ENCODE assay signal across 11 cellular contexts in genomic region chr16:51994597-51994996, GRCh38.
DNase-seq lines count a peak whose midpoint lies in the region; ATAC-seq and TF ChIP-seq lines count a peak whose summit lies in the region.
"Had no signal": no experiment of that assay in that cellular context is flagged by ENCODE, and none has a peak within 500 bp of the region (broad histone marks: within the 10 kb centered on the region; RNA-seq: fewer than 3 reads in every experiment).

No MANE protein-coding gene starts in this region.

- no peak for TF ChIP-seq CTCF in left lung (IDR thresholded peaks at IDR 0.05)

- peak; percentile 88 for DNase-seq in DMS153 treated with DMSO at 0.1 percent for 48 hours (lab: John Stamatoyannopoulos, UW; ENCODE audit: unreplicated experiment)
- peak; percentile 84 for DNase-seq in NCI-H1436 (lab: John Stamatoyannopoulos, UW)
- peak; percentile 58 for DNase-seq in RPMI7951 (ENCODE audit: low read depth)
- DNase-seq in left lung, result peak in 1 of 2 donors; percentile 75
- no peak for DNase-seq in activated T-helper 2 cell treated with anti-CD3 and anti-CD28 coated beads, Interferon-gamma antibody, Interleukin-2, Interleukin-4, amounts not matched to agents 10 μg/mL and 5 μg/mL and 100 μg/mL, durations not matched to agents 14 hours and 24 hours and 36 hours (ENCODE audit: low spot score)
- DNase-seq: CD8-positive, alpha-beta T cell; Karpas-422 had no signal

- peaks cover 35% of the 10 kb centered on the region for H3K9me3 Mint-ChIP-seq in activated T-helper 2 cell treated with anti-CD3 and anti-CD28 coated beads, Interferon-gamma antibody, Interleukin-2, Interleukin-4, amounts not matched to agents 10 μg/mL and 5 μg/mL and 100 μg/mL, durations not matched to agents 14 hours and 24 hours and 36 hours

- no peaks in the 10 kb centered on the region for H3K27me3 Mint-ChIP-seq in activated T-helper 2 cell treated with anti-CD3 and anti-CD28 coated beads, Interferon-gamma antibody, Interleukin-2, Interleukin-4, amounts not matched to agents 10 μg/mL and 5 μg/mL and 100 μg/mL, durations not matched to agents 14 hours and 24 hours and 36 hours (ENCODE audit: low read depth)

- no peaks in the 10 kb centered on the region for H3K27me3 ChIP-seq in left lung

- no peak overlapping the region for H3K4me3 ChIP-seq in left lung

- ATAC-seq in left lung, result peak; percentile 95
- ATAC-seq in GM18502 (IDR thresholded peaks at IDR 0.05; ENCODE audit: poor library complexity, unreplicated experiment), result no peak
- ATAC-seq in HG02973 (IDR thresholded peaks at IDR 0.05; ENCODE audit: unreplicated experiment), result no peak
- no peak for ATAC-seq in GM21367 (IDR thresholded peaks at IDR 0.05; ENCODE audit: unreplicated experiment)
- ATAC-seq: CD8-positive, alpha-beta T cell had no signal

- H3K4me1 Mint-ChIP-seq in activated T-helper 2 cell treated with anti-CD3 and anti-CD28 coated beads, Interferon-gamma antibody, Interleukin-2, Interleukin-4, amounts not matched to agents 10 μg/mL and 5 μg/mL and 100 μg/mL, durations not matched to agents 14 hours and 24 hours and 36 hours (ENCODE audit: low read depth), result no peaks in the 10 kb centered on the region

- no peaks in the 10 kb centered on the region for H3K9me3 ChIP-seq in left lung

- H3K4me3 Mint-ChIP-seq in activated T-helper 2 cell treated with anti-CD3 and anti-CD28 coated beads, Interferon-gamma antibody, Interleukin-2, Interleukin-4, amounts not matched to agents 10 μg/mL and 5 μg/mL and 100 μg/mL, durations not matched to agents 14 hours and 24 hours and 36 hours (ENCODE audit: low read depth), result no peak overlapping the region
- H3K4me3 Mint-ChIP-seq: CD8-positive, alpha-beta T cell; T-helper 1 cell treated with Interleukin-12 subunit alpha and Interleukin-12 subunit beta and Interleukin-4 antibody, amounts not matched to agents 30 μg/mL and 1 μg/mL, for 36 hours had no signal

- no peak overlapping the region for H3K27ac Mint-ChIP-seq in activated T-helper 2 cell treated with anti-CD3 and anti-CD28 coated beads, Interferon-gamma antibody, Interleukin-2, Interleukin-4, amounts not matched to agents 10 μg/mL and 5 μg/mL and 100 μg/mL, durations not matched to agents 14 hours and 24 hours and 36 hours
- H3K27ac Mint-ChIP-seq: CD8-positive, alpha-beta T cell; T-helper 1 cell treated with Interleukin-12 subunit alpha and Interleukin-12 subunit beta and Interleukin-4 antibody, amounts not matched to agents 30 μg/mL and 1 μg/mL, for 36 hours had no signal

- no peaks in the 10 kb centered on the region for H3K36me3 ChIP-seq in left lung

- no peaks in the 10 kb centered on the region for H3K4me1 ChIP-seq in left lung

- intact Hi-C loops in left lung (cut with DNase I), result no loop called here
- intact Hi-C loops in activated T-helper 2 cell treated with anti-CD3 and anti-CD28 coated beads, Interferon-gamma antibody, Interleukin-2, Interleukin-4, amounts not matched to agents 10 μg/mL and 5 μg/mL and 100 μg/mL, durations not matched to agents 14 hours and 24 hours and 36 hours (cut with micrococcal nuclease), result no loop called here

- H3K27ac ChIP-seq in left lung, result no peak overlapping the region

- no peaks in the 10 kb centered on the region for H3K36me3 Mint-ChIP-seq in activated T-helper 2 cell treated with anti-CD3 and anti-CD28 coated beads, Interferon-gamma antibody, Interleukin-2, Interleukin-4, amounts not matched to agents 10 μg/mL and 5 μg/mL and 100 μg/mL, durations not matched to agents 14 hours and 24 hours and 36 hours (ENCODE audit: low read depth)
- H3K36me3 Mint-ChIP-seq: CD8-positive, alpha-beta T cell had no signal
